28 cellular contexts compared by ENCODE assay signal in the genomic region with DNA sequence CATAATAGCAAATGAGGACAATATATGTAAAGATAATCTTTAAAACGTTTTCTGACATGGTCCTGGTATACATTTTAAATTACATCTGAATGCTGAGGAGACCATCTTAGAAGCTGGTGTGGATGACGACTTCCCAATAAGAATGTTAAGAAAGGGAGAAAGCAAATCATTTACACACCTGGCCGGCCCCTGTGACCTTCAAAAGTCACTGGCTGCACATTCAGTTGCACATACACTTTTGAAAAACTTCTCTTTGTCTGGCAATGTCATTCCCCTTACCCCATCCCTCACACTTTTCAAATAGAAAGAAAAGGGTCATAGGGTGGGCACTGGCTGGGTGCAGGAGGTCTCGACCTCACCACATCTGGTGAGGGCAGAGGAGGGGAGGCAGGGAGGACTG.
"Had no signal": no experiment of that assay in that cellular context is flagged by ENCODE, and none has a peak within 500 bp of the region (broad histone marks: within the 10 kb centered on the region; RNA-seq: fewer than 3 reads in every experiment).

No MANE protein-coding gene starts in this region.

- H3K27ac Mint-ChIP-seq: activated T-helper 1 cell treated with anti-CD3 and anti-CD28 coated beads, Interleukin-12 subunit alpha, Interleukin-12 subunit beta, Interleukin-2, Interleukin-4 antibody, amounts not matched to agents 30 ng/mL and 10 ng/mL and 1 ng/mL, durations not matched to agents 14 hours and 24 hours and 36 hours; endodermal cell; naive thymus-derived CD4-positive, alpha-beta T cell; T-helper 17 cell had no signal

- H3K4me3 Mint-ChIP-seq: activated T-helper 1 cell treated with anti-CD3 and anti-CD28 coated beads, Interleukin-12 subunit alpha, Interleukin-12 subunit beta, Interleukin-2, Interleukin-4 antibody, amounts not matched to agents 30 ng/mL and 10 ng/mL and 1 ng/mL, durations not matched to agents 14 hours and 24 hours and 36 hours; endodermal cell; naive thymus-derived CD4-positive, alpha-beta T cell; T-helper 17 cell had no signal

- H3K27ac ChIP-seq: heart left ventricle, left ventricle myocardium inferior, prostate gland, spleen, testis, WERI-Rb-1 had no signal

- H3K4me1 Mint-ChIP-seq: naive thymus-derived CD4-positive, alpha-beta T cell; T-helper 17 cell had no signal

- H3K36me3 ChIP-seq: heart left ventricle, left ventricle myocardium inferior, prostate gland, spleen, WERI-Rb-1 had no signal

- H3K9me3 ChIP-seq: heart left ventricle, left ventricle myocardium inferior, prostate gland, spleen, testis had no signal

- H3K4me3 ChIP-seq: heart left ventricle, left ventricle myocardium inferior, lung, prostate gland, spleen, testis had no signal

- H3K4me1 ChIP-seq: heart left ventricle, left ventricle myocardium inferior, prostate gland, testis had no signal

- H3K9me3 Mint-ChIP-seq: activated T-helper 1 cell treated with anti-CD3 and anti-CD28 coated beads, Interleukin-12 subunit alpha, Interleukin-12 subunit beta, Interleukin-2, Interleukin-4 antibody, amounts not matched to agents 30 ng/mL and 10 ng/mL and 1 ng/mL, durations not matched to agents 14 hours and 24 hours and 36 hours; endodermal cell had no signal

- ATAC-seq: activated CD4-positive, CD25-positive, alpha-beta regulatory T cell treated with anti-CD3 and anti-CD28 coated beads, Interleukin-2, amount 50 U/mL, for 24 hours; esophagus mucosa; heart left ventricle; naive thymus-derived CD4-positive, alpha-beta T cell; SK-N-SH treated with all-trans-retinoic acid at 6 μM for 48 hours; T-helper 17 cell had no signal

- H3K36me3 Mint-ChIP-seq: naive thymus-derived CD4-positive, alpha-beta T cell had no signal

- DNase-seq: activated CD4-positive, alpha-beta T cell treated with anti-CD3 and anti-CD28 coated beads for 48 hours; activated CD4-positive, alpha-beta T cell treated with anti-CD3 and anti-CD28 coated beads, Interleukin-2, amount 50 U/mL, for 48 hours; activated CD8-positive, alpha-beta memory T cell treated with anti-CD3 and anti-CD28 coated beads for 24 hours; activated effector memory CD4-positive, alpha-beta T cell treated with anti-CD3 and anti-CD28 coated beads, Interleukin-2, amount 50 U/mL, for 16 hours; activated naive CD4-positive, alpha-beta T cell treated with anti-CD3 and anti-CD28 coated beads, Interleukin-2, amount 50 U/mL, for 16 hours; activated T-cell treated with anti-CD3 and anti-CD28 coated beads, Interleukin-2, amount 50 U/mL, for 1 hour; amniotic stem cell; caudate nucleus; endodermal cell; foreskin fibroblast; heart left ventricle; kidney glomerular epithelial cell; left ventricle myocardium inferior; mesendoderm; naive thymus-derived CD4-positive, alpha-beta T cell; spleen; stimulated activated naive CD4-positive, alpha-beta T cell treated with Interleukin-2 at 50 U/mL for 16 hours; T-helper 17 cell; T1000; testis; trophoblast cell; WERI-Rb-1 had no signal

- H3K27me3 ChIP-seq: heart left ventricle, spleen, testis had no signal
